8 cellular contexts compared by ENCODE assay signal in the genomic region with DNA sequence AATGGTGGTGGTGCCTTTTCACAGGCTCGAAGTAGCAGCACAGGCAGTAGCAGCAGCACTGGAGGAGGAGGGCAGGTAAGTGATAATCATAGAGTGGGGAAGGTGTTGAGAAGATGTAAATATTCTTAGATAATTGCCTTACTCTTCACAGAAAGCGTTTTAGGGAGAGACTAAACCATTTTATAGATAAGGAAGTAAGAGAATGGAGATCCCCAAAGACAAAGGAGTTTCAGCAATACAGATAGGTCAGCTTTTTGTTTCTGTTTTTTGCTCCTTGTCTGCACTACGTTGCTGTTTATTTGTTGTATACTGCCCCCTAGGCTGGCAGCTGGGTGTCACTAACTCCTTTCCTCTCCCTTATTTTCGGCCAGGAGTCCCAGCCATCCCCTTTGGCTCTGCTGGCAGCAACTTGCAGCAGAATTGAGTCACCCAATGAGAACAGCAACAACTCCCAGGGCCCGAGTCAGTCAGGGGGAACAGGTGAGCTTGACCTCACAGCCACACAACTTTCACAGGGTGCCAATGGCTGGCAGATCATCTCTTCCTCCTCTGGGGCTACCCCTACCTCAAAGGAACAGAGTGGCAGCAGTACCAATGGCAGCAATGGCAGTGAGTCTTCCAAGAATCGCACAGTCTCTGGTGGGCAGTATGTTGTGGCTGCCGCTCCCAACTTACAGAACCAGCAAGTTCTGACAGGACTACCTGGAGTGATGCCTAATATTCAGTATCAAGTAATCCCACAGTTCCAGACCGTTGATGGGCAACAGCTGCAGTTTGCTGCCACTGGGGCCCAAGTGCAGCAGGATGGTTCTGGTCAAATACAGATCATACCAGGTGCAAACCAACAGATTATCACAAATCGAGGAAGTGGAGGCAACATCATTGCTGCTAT. TPM values are rescaled to one million over a fixed set of nuclear protein-coding genes. Genes with fewer than 3 reads are reported as not detected.
A peak's percentile ranks its signal among the peaks of the same experiment; 100 is the strongest.
DNase-seq lines count a peak whose midpoint lies in the region; ATAC-seq, FAIRE-seq and TF ChIP-seq lines count a peak whose summit lies in the region.

No MANE protein-coding gene starts in this region.

- peak overlapping the region; percentile 44 for H3K27ac ChIP-seq in CD4-positive, alpha-beta T cell (ENCODE audit: low read depth, low read length)
- H3K27ac ChIP-seq in coronary artery (peak overlapping the region; percentile 95 to 100), HepG2 (ENCODE audit: extremely low read length, insufficient read depth, low read length) (no peak overlapping the region)

- DNase-seq in CD4-positive, alpha-beta T cell: peak in 7 of 10 experiments; percentile 9 to 28 (median 20)
- peak; percentile 69 for DNase-seq in HK-2 (ENCODE audit: unreplicated experiment)
- DNase-seq in T-helper 2 cell treated with Interferon-gamma antibody and Interleukin-4, amounts not matched to agents 5 μg/mL and 100 μg/mL, for 36 hours (ENCODE audit: low spot score): peak; percentile 35
- no peak for DNase-seq in coronary artery (ENCODE audit: low spot score)
- DNase-seq in HepG2 (ENCODE audit: low spot score): peak; percentile 56
- DNase-seq in stromal cell of bone marrow (ENCODE audit: low read depth): peak; percentile 58

- in situ Hi-C loops in HepG2 (cut with HindIII; ENCODE audit: extremely low pct_ligation_motif_present, low pct_unique_long_range_greater_than_20kb): no loop called here

- WGBS in HepG2 (ENCODE audit: low lambda C conversion rate): 78% methylated on average over 6 of the region's 9 CpGs

- peaks cover 52% of the 10 kb centered on the region for H3K36me3 Mint-ChIP-seq in CD4-positive, alpha-beta T cell (ENCODE audit: low read depth)
- peaks cover 41% of the 10 kb centered on the region for H3K36me3 Mint-ChIP-seq in T-helper 2 cell treated with Interferon-gamma antibody and Interleukin-4, amounts not matched to agents 5 μg/mL and 100 μg/mL, for 36 hours (ENCODE audit: low read depth)

- TSS peak; percentile 64 for BruUV-seq in HepG2 (replicated peaks; lab: Mats Ljungman, UMichigan)

- no peak overlapping the region for H3K9ac ChIP-seq in HepG2 (ENCODE audit: insufficient read depth, low read depth, low read length)

- H3K79me2 ChIP-seq in HepG2 (ENCODE audit: insufficient read depth, low read length): peaks cover 42% of the 10 kb centered on the region

- H3K4me1 Mint-ChIP-seq in CD4-positive, alpha-beta T cell (ENCODE audit: low read depth): peaks cover 43% of the 10 kb centered on the region
- peaks cover 31% of the 10 kb centered on the region for H3K4me1 Mint-ChIP-seq in T-helper 2 cell treated with Interferon-gamma antibody and Interleukin-4, amounts not matched to agents 5 μg/mL and 100 μg/mL, for 36 hours (ENCODE audit: low read depth)

- H3K9me3 Mint-ChIP-seq in CD4-positive, alpha-beta T cell: no peaks in the 10 kb centered on the region
- H3K9me3 Mint-ChIP-seq in T-helper 2 cell treated with Interferon-gamma antibody and Interleukin-4, amounts not matched to agents 5 μg/mL and 100 μg/mL, for 36 hours: no peaks in the 10 kb centered on the region

- H3K36me3 ChIP-seq in HepG2 (replicated peaks in 1 of 2; ENCODE audit: control insufficient read depth in 1 of 2, insufficient read depth in 2 of 2, low read length in 2 of 2): peaks cover 16 to 26% of the 10 kb centered on the region in 2 experiments

- H3K27me3 ChIP-seq in CD4-positive, alpha-beta T cell (ENCODE audit: control insufficient read depth, insufficient read depth, low read length): no peaks in the 10 kb centered on the region
- H3K27me3 ChIP-seq in HepG2 (ENCODE audit: control insufficient read depth in 1 of 2, insufficient read depth in 2 of 2, low read length in 2 of 2): no peaks in the 10 kb centered on the region; a peak in 1 of 5 replicates

- H3K9me3 ChIP-seq in CD4-positive, alpha-beta T cell (ENCODE audit: control insufficient read depth, low read length): no peaks in the 10 kb centered on the region
- H3K9me3 ChIP-seq in HepG2 (ENCODE audit: low read length): no peaks in the 10 kb centered on the region

- peak overlapping the region; percentile 90 for H3K4me3 ChIP-seq in coronary artery
- peak overlapping the region in 1 of 3 experiments; percentile 73; a peak in 1 of 6 replicates for H3K4me3 ChIP-seq in HepG2 (replicated peaks in 1 of 3; ENCODE audit: insufficient read depth in 1 of 3, low read depth in 2 of 3, low read length in 3 of 3)

- TF ChIP-seq RAD21 in HepG2 (CRISPR knock-in tag; IDR thresholded peaks at IDR 0.05): peak; percentile 44

- POLR2A ChIA-PET in CD4-positive, alpha-beta T cell (lab: Charles Lee): interaction anchor here (1.0 kb wide), 3 partner anchors 29 to 82 kb away, joined by 4 to 6 read pairs (median 5); a partner anchor contains a TSS
- POLR2A ChIA-PET in HepG2 (lab: Yijun Ruan, JAX): interaction anchor here (1.2 to 1.7 kb wide), 3 partner anchors 29 to 61 kb away, joined by 3 to 5 read pairs (median 4); a partner anchor contains a TSS

- intact Hi-C loops in CD4-positive, alpha-beta T cell (cut with DNase I, micrococcal nuclease): loop anchor here (1.0 to 5.0 kb wide), 5 partner anchors 29 to 121 kb away; a partner anchor contains a TSS
- intact Hi-C loops in HepG2 (cut with micrococcal nuclease; ENCODE audit: unreplicated experiment): loop anchor here (1.0 to 5.0 kb wide), 2 partner anchors 30 to 40 kb away; a partner anchor contains a TSS

- no peaks in the 10 kb centered on the region for H3K27me3 Mint-ChIP-seq in CD4-positive, alpha-beta T cell
- no peaks in the 10 kb centered on the region for H3K27me3 Mint-ChIP-seq in T-helper 2 cell treated with Interferon-gamma antibody and Interleukin-4, amounts not matched to agents 5 μg/mL and 100 μg/mL, for 36 hours (ENCODE audit: low read depth)

- TF ChIP-seq POLR2A in HepG2 (IDR thresholded peaks at IDR 0.05; ENCODE audit: insufficient read depth in 1 of 2, low read depth in 2 of 2, low read length in 2 of 2): no peak

- no peak for FAIRE-seq in HepG2 (lab: Jason Lieb, UNC)

- peak overlapping the region; percentile 92 for H3K4me3 Mint-ChIP-seq in CD4-positive, alpha-beta T cell
- H3K4me3 Mint-ChIP-seq in T-helper 2 cell treated with Interferon-gamma antibody and Interleukin-4, amounts not matched to agents 5 μg/mL and 100 μg/mL, for 36 hours: peak overlapping the region; percentile 95

- no peak for ATAC-seq in CD4-positive, alpha-beta T cell (ENCODE audit: poor library complexity)
- ATAC-seq in HepG2 (no peak), HG03432 (IDR thresholded peaks at IDR 0.05; ENCODE audit: unreplicated experiment) (no peak), GM18861 (IDR thresholded peaks at IDR 0.05; ENCODE audit: unreplicated experiment) (no peak)

- TF ChIP-seq EP300 in HepG2 (IDR thresholded peaks at IDR 0.05; ENCODE audit: low read depth in 2 of 2, low read length in 2 of 2): no peak
- no peak for TF ChIP-seq EP300 in HepG2 (CRISPR knock-in tag; IDR thresholded peaks at IDR 0.05; ENCODE audit: borderline replicate concordance)

- H2AFZ ChIP-seq in HepG2 (ENCODE audit: low read length): no peak overlapping the region

- H4K20me1 ChIP-seq in HepG2 (ENCODE audit: insufficient read depth, low read length): no peaks in the 10 kb centered on the region

- TF ChIP-seq CTCF in CD4-positive, alpha-beta T cell (IDR thresholded peaks at IDR 0.05): peak; percentile 24
- TF ChIP-seq CTCF in coronary artery (IDR thresholded peaks at IDR 0.05) (no peak), HepG2 (CRISPR knock-in tag; IDR thresholded peaks at IDR 0.05) (peak; percentile 48; the same call in 1 of the 2 replicates)

- CTCF ChIA-PET in CD4-positive, alpha-beta T cell (lab: Charles Lee): interaction anchor here (0.8 to 4.3 kb wide), 8 partner anchors 9 to 127 kb away, joined by 3 to 30 read pairs (median 5); a partner anchor contains a TSS
- CTCF ChIA-PET in HepG2 (lab: Yijun Ruan, JAX; ENCODE audit: low intra/inter-chr PET ratio, low total read pairs): interaction anchor here (1.6 kb wide), 1 partner anchor 29 kb away, joined by 22 read pairs; no protein-coding TSS in a partner anchor

- H3K27ac Mint-ChIP-seq in CD4-positive, alpha-beta T cell: peak overlapping the region; percentile 67
- H3K27ac Mint-ChIP-seq in T-helper 2 cell treated with Interferon-gamma antibody and Interleukin-4, amounts not matched to agents 5 μg/mL and 100 μg/mL, for 36 hours: peak overlapping the region; percentile 86

- H3K4me2 ChIP-seq in HepG2 (ENCODE audit: low read depth, low read length): peak overlapping the region; percentile 65

- peaks cover 65% of the 10 kb centered on the region for H3K4me1 ChIP-seq in HepG2 (ENCODE audit: insufficient read depth, low read length)

RNA-seq across cellular contexts. Expression of a gene that starts 2.0 kb away (rescaled TPM):
- total RNA-seq in CD4-positive, alpha-beta T cell: 10 to 100 TPM; 42.3 to 43.3 TPM
- 27.5 and 46.7 TPM in 2 replicates for total RNA-seq in HepG2 (2016; rRNA removed; fragmentation: Illumina TruSeq; extraction: Trizol)
- 3.0 and 3.4 TPM in 2 replicates for total RNA-seq in HepG2 (2016; cell fraction: cytosol; rRNA removed; fragmentation: Illumina TruSeq; extraction: Trizol; ENCODE audit: low read depth)
- 29.7 and 40.6 TPM in 2 replicates for total RNA-seq in HepG2 (2016; cell fraction: insoluble cytoplasmic fraction; rRNA removed; fragmentation: Illumina TruSeq; extraction: Trizol)
- total RNA-seq in HepG2 (2016; cell fraction: membrane; rRNA removed; fragmentation: Illumina TruSeq; extraction: Trizol): 13.8 and 14.7 TPM in 2 replicates
- total RNA-seq in HepG2 (2016; cell fraction: nucleus; rRNA removed; fragmentation: Illumina TruSeq; extraction: Trizol): 23.5 and 24.3 TPM in 2 replicates
- polyA plus RNA-seq in HepG2 (2011; rRNA removed): 26.5 and 27.3 TPM in 2 replicates
- polyA plus RNA-seq in HepG2 (2011; cell fraction: cytosol; rRNA removed): 18.2 TPM in 2 replicates
- 30.1 and 31.9 TPM in 2 replicates for polyA plus RNA-seq in HepG2 (2011; cell fraction: nucleus; rRNA removed)
- polyA plus RNA-seq in HepG2 (2012): 14.7 and 15.8 TPM in 2 replicates
- 0.63 and 0.79 TPM in 2 replicates for polyA plus RNA-seq in HepG2 (2016; cell fraction: cytosol; fragmentation: Illumina TruSeq; extraction: Trizol; ENCODE audit: low read depth)
- polyA plus RNA-seq in HepG2 (2016; cell fraction: insoluble cytoplasmic fraction; fragmentation: Illumina TruSeq; extraction: Trizol; ENCODE audit: low read depth): 22.5 and 22.9 TPM in 2 replicates
- polyA plus RNA-seq in HepG2 (2016; cell fraction: membrane; fragmentation: Illumina TruSeq; extraction: Trizol; ENCODE audit: low read depth): 2.7 and 3.3 TPM in 2 replicates
- polyA plus RNA-seq in HepG2 (2016; cell fraction: nucleus; fragmentation: Illumina TruSeq; extraction: Trizol; ENCODE audit: insufficient read depth, low read depth): 25.6 and 29.7 TPM in 2 replicates
- polyA minus RNA-seq in HepG2 (2011; rRNA and poly(A)+ RNA removed; ENCODE audit: low replicate concordance): 128 and 335 TPM in 2 replicates
- 38.1 and 39.5 TPM in 2 replicates for polyA minus RNA-seq in HepG2 (2011; cell fraction: cytosol; rRNA and poly(A)+ RNA removed)
- polyA minus RNA-seq in HepG2 (2011; cell fraction: nucleus; rRNA and poly(A)+ RNA removed): 31.4 and 32.7 TPM in 2 replicates

RNA-seq across cellular contexts. Expression of a gene that starts 41.7 kb away (rescaled TPM):
- not detected for total RNA-seq in CD4-positive, alpha-beta T cell
- total RNA-seq in HepG2 (2016; rRNA removed; fragmentation: Illumina TruSeq; extraction: Trizol): 0.58 and 0.90 TPM in 2 replicates
- 0.44 and 0.81 TPM in 2 replicates for total RNA-seq in HepG2 (2016; cell fraction: cytosol; rRNA removed; fragmentation: Illumina TruSeq; extraction: Trizol; ENCODE audit: low read depth)
- 0.45 and 1.1 TPM in 2 replicates for total RNA-seq in HepG2 (2016; cell fraction: insoluble cytoplasmic fraction; rRNA removed; fragmentation: Illumina TruSeq; extraction: Trizol)
- total RNA-seq in HepG2 (2016; cell fraction: membrane; rRNA removed; fragmentation: Illumina TruSeq; extraction: Trizol): 0.59 and 0.83 TPM in 2 replicates
- 0.37 TPM in 1 of 2 replicates, not detected in the other for total RNA-seq in HepG2 (2016; cell fraction: nucleus; rRNA removed; fragmentation: Illumina TruSeq; extraction: Trizol)
- 0.24 and 0.50 TPM in 2 replicates for polyA plus RNA-seq in HepG2 (2011; rRNA removed)
- polyA plus RNA-seq in HepG2 (2011; cell fraction: cytosol; rRNA removed): 0.37 and 0.81 TPM in 2 replicates
- 0.80 and 0.90 TPM in 2 replicates for polyA plus RNA-seq in HepG2 (2011; cell fraction: nucleus; rRNA removed)
- 0.15 and 0.21 TPM in 2 replicates for polyA plus RNA-seq in HepG2 (2012)
- polyA plus RNA-seq in HepG2 (2016; cell fraction: cytosol; fragmentation: Illumina TruSeq; extraction: Trizol; ENCODE audit: low read depth): 0.43 and 0.48 TPM in 2 replicates
- 0.48 and 1.4 TPM in 2 replicates for polyA plus RNA-seq in HepG2 (2016; cell fraction: insoluble cytoplasmic fraction; fragmentation: Illumina TruSeq; extraction: Trizol; ENCODE audit: low read depth)
- 0.47 and 0.73 TPM in 2 replicates for polyA plus RNA-seq in HepG2 (2016; cell fraction: membrane; fragmentation: Illumina TruSeq; extraction: Trizol; ENCODE audit: low read depth)
- polyA plus RNA-seq in HepG2 (2016; cell fraction: nucleus; fragmentation: Illumina TruSeq; extraction: Trizol; ENCODE audit: insufficient read depth, low read depth): 0.80 and 0.85 TPM in 2 replicates
- 0.49 and 0.66 TPM in 2 replicates for polyA minus RNA-seq in HepG2 (2011; rRNA and poly(A)+ RNA removed; ENCODE audit: low replicate concordance)
- polyA minus RNA-seq in HepG2 (2011; cell fraction: cytosol; rRNA and poly(A)+ RNA removed): not detected in 2 replicates
- 0.25 and 0.64 TPM in 2 replicates for polyA minus RNA-seq in HepG2 (2011; cell fraction: nucleus; rRNA and poly(A)+ RNA removed)

RNA-seq across cellular contexts. Expression of a gene that starts 45.8 kb away (rescaled TPM):
- under 1 TPM in 1 of 2 experiments, not detected in 1; 0.14 TPM for total RNA-seq in CD4-positive, alpha-beta T cell
- total RNA-seq in HepG2 (2016; rRNA removed; fragmentation: Illumina TruSeq; extraction: Trizol): not detected in 2 replicates
- total RNA-seq in HepG2 (2016; cell fraction: cytosol; rRNA removed; fragmentation: Illumina TruSeq; extraction: Trizol; ENCODE audit: low read depth): not detected in 2 replicates
- total RNA-seq in HepG2 (2016; cell fraction: insoluble cytoplasmic fraction; rRNA removed; fragmentation: Illumina TruSeq; extraction: Trizol): not detected in 2 replicates
- total RNA-seq in HepG2 (2016; cell fraction: membrane; rRNA removed; fragmentation: Illumina TruSeq; extraction: Trizol): not detected in 2 replicates
- not detected in 2 replicates for total RNA-seq in HepG2 (2016; cell fraction: nucleus; rRNA removed; fragmentation: Illumina TruSeq; extraction: Trizol)
- not detected in 2 replicates for polyA plus RNA-seq in HepG2 (2011; rRNA removed)
- polyA plus RNA-seq in HepG2 (2011; cell fraction: cytosol; rRNA removed): not detected in 2 replicates
- polyA plus RNA-seq in HepG2 (2011; cell fraction: nucleus; rRNA removed): not detected in 2 replicates
- polyA plus RNA-seq in HepG2 (2012): not detected in 2 replicates
- polyA plus RNA-seq in HepG2 (2016; cell fraction: cytosol; fragmentation: Illumina TruSeq; extraction: Trizol; ENCODE audit: low read depth): not detected in 2 replicates
- polyA plus RNA-seq in HepG2 (2016; cell fraction: insoluble cytoplasmic fraction; fragmentation: Illumina TruSeq; extraction: Trizol; ENCODE audit: low read depth): not detected in 2 replicates
- not detected in 2 replicates for polyA plus RNA-seq in HepG2 (2016; cell fraction: membrane; fragmentation: Illumina TruSeq; extraction: Trizol; ENCODE audit: low read depth)
- polyA plus RNA-seq in HepG2 (2016; cell fraction: nucleus; fragmentation: Illumina TruSeq; extraction: Trizol; ENCODE audit: insufficient read depth, low read depth): not detected in 2 replicates
- polyA minus RNA-seq in HepG2 (2011; rRNA and poly(A)+ RNA removed; ENCODE audit: low replicate concordance): not detected in 2 replicates
- polyA minus RNA-seq in HepG2 (2011; cell fraction: cytosol; rRNA and poly(A)+ RNA removed): not detected in 2 replicates
- not detected in 2 replicates for polyA minus RNA-seq in HepG2 (2011; cell fraction: nucleus; rRNA and poly(A)+ RNA removed)

RNA-seq across cellular contexts. Expression of a gene that starts 59.5 kb away (rescaled TPM):
- total RNA-seq in CD4-positive, alpha-beta T cell: 100 to 1,000 TPM; 133 to 142 TPM
- 102 and 109 TPM in 2 replicates for total RNA-seq in HepG2 (2016; rRNA removed; fragmentation: Illumina TruSeq; extraction: Trizol)
- 78.3 and 97.6 TPM in 2 replicates for total RNA-seq in HepG2 (2016; cell fraction: cytosol; rRNA removed; fragmentation: Illumina TruSeq; extraction: Trizol; ENCODE audit: low read depth)
- total RNA-seq in HepG2 (2016; cell fraction: insoluble cytoplasmic fraction; rRNA removed; fragmentation: Illumina TruSeq; extraction: Trizol): 99.2 and 114 TPM in 2 replicates
- 113 and 134 TPM in 2 replicates for total RNA-seq in HepG2 (2016; cell fraction: membrane; rRNA removed; fragmentation: Illumina TruSeq; extraction: Trizol)
- total RNA-seq in HepG2 (2016; cell fraction: nucleus; rRNA removed; fragmentation: Illumina TruSeq; extraction: Trizol): 37.8 and 46.1 TPM in 2 replicates
- 65.0 and 70.4 TPM in 2 replicates for polyA plus RNA-seq in HepG2 (2011; rRNA removed)
- 58.7 and 62.8 TPM in 2 replicates for polyA plus RNA-seq in HepG2 (2011; cell fraction: cytosol; rRNA removed)
- 20.0 and 31.0 TPM in 2 replicates for polyA plus RNA-seq in HepG2 (2011; cell fraction: nucleus; rRNA removed)
- polyA plus RNA-seq in HepG2 (2012): 99.5 and 141 TPM in 2 replicates
- 115 and 156 TPM in 2 replicates for polyA plus RNA-seq in HepG2 (2016; cell fraction: cytosol; fragmentation: Illumina TruSeq; extraction: Trizol; ENCODE audit: low read depth)
- polyA plus RNA-seq in HepG2 (2016; cell fraction: insoluble cytoplasmic fraction; fragmentation: Illumina TruSeq; extraction: Trizol; ENCODE audit: low read depth): 164 and 180 TPM in 2 replicates
- 149 and 177 TPM in 2 replicates for polyA plus RNA-seq in HepG2 (2016; cell fraction: membrane; fragmentation: Illumina TruSeq; extraction: Trizol; ENCODE audit: low read depth)
- 113 and 118 TPM in 2 replicates for polyA plus RNA-seq in HepG2 (2016; cell fraction: nucleus; fragmentation: Illumina TruSeq; extraction: Trizol; ENCODE audit: insufficient read depth, low read depth)
- polyA minus RNA-seq in HepG2 (2011; rRNA and poly(A)+ RNA removed; ENCODE audit: low replicate concordance): 59.9 and 104 TPM in 2 replicates
- polyA minus RNA-seq in HepG2 (2011; cell fraction: cytosol; rRNA and poly(A)+ RNA removed): 20.7 and 32.5 TPM in 2 replicates
- polyA minus RNA-seq in HepG2 (2011; cell fraction: nucleus; rRNA and poly(A)+ RNA removed): 18.5 and 23.0 TPM in 2 replicates
